20 cellular contexts compared by ENCODE assay signal in genomic region chr7:68399991-68400590, GRCh38.
"Had no signal": no experiment of that assay in that cellular context is flagged by ENCODE, and none has a peak within 500 bp of the region (broad histone marks: within the 10 kb centered on the region; RNA-seq: fewer than 3 reads in every experiment).

No MANE protein-coding gene starts in this region.

- H3K4me1 ChIP-seq: esophagus squamous epithelium, gastrocnemius medialis, heart right ventricle, left lung, lower lobe of right lung had no signal

- H3K4me1 Mint-ChIP-seq: naive thymus-derived CD4-positive, alpha-beta T cell had no signal

- H3K27me3 ChIP-seq: esophagus squamous epithelium, gastrocnemius medialis, heart right ventricle, left lung had no signal

- DNase-seq: dermis blood vessel endothelial cell; dorsolateral prefrontal cortex; effector CD4-positive, alpha-beta T cell; effector memory CD4-positive, alpha-beta T cell; esophagus squamous epithelium; foreskin fibroblast; foreskin melanocyte; gastrocnemius medialis; glutamatergic neuron; head of caudate nucleus; heart right ventricle; hippocampal formation; left cardiac atrium; left lung; left ventricle myocardium superior; lower lobe of right lung; mesenchymal stem cell; midbrain; naive thymus-derived CD4-positive, alpha-beta T cell had no signal

- H3K27me3 Mint-ChIP-seq: naive thymus-derived CD4-positive, alpha-beta T cell had no signal

- H3K4me3 ChIP-seq: coronary artery, dorsolateral prefrontal cortex, esophagus squamous epithelium, gastrocnemius medialis, heart right ventricle, left lung, lower lobe of right lung had no signal

- H3K9me3 ChIP-seq: esophagus squamous epithelium, gastrocnemius medialis, lower lobe of right lung had no signal

- ATAC-seq: gastrocnemius medialis; heart right ventricle; left cardiac atrium; left lung; left ventricle myocardium superior; lower lobe of right lung; naive thymus-derived CD4-positive, alpha-beta T cell had no signal

- H3K27ac ChIP-seq: coronary artery, dorsolateral prefrontal cortex, esophagus squamous epithelium, gastrocnemius medialis, heart right ventricle, left lung, lower lobe of right lung had no signal

- H3K27ac Mint-ChIP-seq: naive thymus-derived CD4-positive, alpha-beta T cell had no signal

- H3K36me3 ChIP-seq: esophagus squamous epithelium, gastrocnemius medialis, heart right ventricle, left lung, lower lobe of right lung had no signal

- H3K4me3 Mint-ChIP-seq: naive thymus-derived CD4-positive, alpha-beta T cell had no signal
